ENCODE assay signal across 37 cellular contexts in the genomic region with DNA sequence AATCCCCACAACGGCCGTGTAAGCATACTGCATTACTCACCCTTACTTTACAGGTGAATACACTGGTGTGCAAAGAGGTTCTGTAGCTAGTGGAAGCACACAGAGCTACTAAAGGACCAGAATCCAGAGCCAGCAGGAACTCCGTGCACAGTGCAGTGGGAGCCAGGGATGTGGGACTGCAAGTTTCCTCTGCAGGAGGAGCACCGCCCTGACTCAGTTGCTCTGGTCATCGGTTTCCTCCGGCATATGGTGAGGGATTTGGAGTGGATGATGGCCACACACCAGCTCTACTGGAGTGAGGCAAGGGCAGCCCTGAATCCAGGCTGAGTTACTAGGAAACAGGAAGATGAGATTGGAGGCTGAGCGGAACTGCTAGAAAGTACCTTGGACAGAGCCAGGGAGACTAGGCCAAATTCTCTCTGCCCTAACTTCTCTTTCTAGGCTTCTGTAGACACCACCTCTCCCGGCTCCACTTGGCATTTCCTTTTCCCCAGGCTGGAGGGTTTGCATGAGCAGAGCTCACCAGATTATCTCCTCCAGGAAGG. TPM values are rescaled to one million over a fixed set of nuclear protein-coding genes. Genes with fewer than 3 reads are reported as not detected.
DNase-seq lines count a peak whose midpoint lies in the region; ATAC-seq and TF ChIP-seq lines count a peak whose summit lies in the region.
"Had no signal": no experiment of that assay in that cellular context is flagged by ENCODE, and none has a peak within 500 bp of the region (broad histone marks: within the 10 kb centered on the region; RNA-seq: fewer than 3 reads in every experiment).

No MANE protein-coding gene starts in this region.

- H2AK5ac ChIP-seq in mesendoderm (ENCODE audit: low read length): no peak overlapping the region

- H3K4ac ChIP-seq in mesendoderm (ENCODE audit: low read depth, low read length): no peak overlapping the region

- H3K18ac ChIP-seq in mesendoderm (ENCODE audit: low read length): no peak overlapping the region

- H2BK120ac ChIP-seq in mesendoderm (ENCODE audit: low read depth, low read length): no peak overlapping the region

- H3K4me2 ChIP-seq in mesendoderm (ENCODE audit: low read length): no peak overlapping the region

- H4K8ac ChIP-seq in mesendoderm (ENCODE audit: low read depth, low read length): no peak overlapping the region

- H3K4me3 ChIP-seq in mesendoderm (ENCODE audit: low read length) (no peak overlapping the region), testis (no peak overlapping the region)
- H3K4me3 ChIP-seq: colonic mucosa, heart left ventricle, thoracic aorta had no signal

- no peak for TF ChIP-seq CTCF in testis (IDR thresholded peaks at IDR 0.05)

- H2BK15ac ChIP-seq in mesendoderm (replicated peaks; ENCODE audit: low read depth): no peak overlapping the region

- H3K56ac ChIP-seq in mesendoderm (ENCODE audit: low read length): no peak overlapping the region

- DNase-seq in DMS53 (lab: John Stamatoyannopoulos, UW) (peak; percentile 24), DMS53 treated with DMSO at 0.1 percent for 48 hours (lab: John Stamatoyannopoulos, UW; ENCODE audit: unreplicated experiment) (no peak), LHCN-M2 (ENCODE audit: low read depth) (peak; percentile 1), amniotic epithelial cell (ENCODE audit: low read depth) (peak; percentile 4), mesendoderm (peak; percentile 44), testis (no peak)
- no peak for DNase-seq in activated naive CD4-positive, alpha-beta T cell (lab: John Stamatoyannopoulos, UW)
- DNase-seq: activated CD4-positive, alpha-beta T cell treated with anti-CD3 and anti-CD28 coated beads, Interleukin-2, amount 10 ng/mL, durations not matched to agents 7 days and 5 days; activated effector memory CD4-positive, alpha-beta T cell treated with anti-CD3 and anti-CD28 coated beads, Interleukin-2, amount 50 U/mL, for 16 hours; activated naive CD8-positive, alpha-beta T cell treated with anti-CD3 and anti-CD28 coated beads for 36 hours; activated T-cell treated with anti-CD3 and anti-CD28 coated beads, Interleukin-2, amount 50 U/mL, for 24 hours; aorta; colonic mucosa; effector memory CD4-positive, alpha-beta T cell; erythroblast; foreskin fibroblast; H7; heart left ventricle; NCI-H1417 treated with DMSO at 0.1 percent for 48 hours; NCI-H2081; NCI-H2227 treated with DMSO at 0.1 percent for 48 hours; NCI-H526 treated with DMSO at 0.1 percent for 48 hours; posterior cingulate gyrus; stimulated activated CD8-positive, alpha-beta memory T cell treated with anti-CD3 and anti-CD28 coated beads, Interleukin-4, amount 100 ng/mL, for 48 hours; T-cell had no signal

- no peak overlapping the region for H4K5ac ChIP-seq in mesendoderm (ENCODE audit: low read length)

- no peak overlapping the region for H2BK5ac ChIP-seq in mesendoderm (ENCODE audit: low read length)

- H3K27ac ChIP-seq in mesendoderm (ENCODE audit: low read depth, low read length) (no peak overlapping the region), testis (no peak overlapping the region)
- H3K27ac ChIP-seq: 22Rv1, colonic mucosa, heart left ventricle, thoracic aorta had no signal

- no peaks in the 10 kb centered on the region for H3K79me1 ChIP-seq in mesendoderm (ENCODE audit: low read length)

- ATAC-seq in HG02884 (IDR thresholded peaks at IDR 0.05; ENCODE audit: unreplicated experiment): no peak
- ATAC-seq: heart left ventricle, sciatic nerve, T-cell had no signal

- TF ChIP-seq POLR2A in testis (IDR thresholded peaks at IDR 0.05): no peak

- H3K36me3 ChIP-seq in mesendoderm (ENCODE audit: control insufficient read depth, insufficient read depth, low read length) (no peaks in the 10 kb centered on the region), testis (ENCODE audit: low read depth, missing control alignments) (no peaks in the 10 kb centered on the region)
- H3K36me3 ChIP-seq: colonic mucosa, heart left ventricle, thoracic aorta had no signal

- no peaks in the 10 kb centered on the region for H3K79me2 ChIP-seq in mesendoderm (ENCODE audit: control insufficient read depth, insufficient read depth, low read length)

- WGBS in mesendoderm (ENCODE audit: extremely low coverage, insufficient coverage, low lambda C conversion rate): no CpG with 5 or more reads among the region's 8 CpGs
- WGBS in testis, 2 donors: 62 to 75% methylated on average over 4 to 8 of the region's 8 CpGs

- no peak overlapping the region for H3K23ac ChIP-seq in mesendoderm (ENCODE audit: low read length)

- intact Hi-C loops in testis (cut with DNase I; ENCODE audit: low total_unique reads): no loop called here

- H3K4me1 ChIP-seq in mesendoderm (ENCODE audit: control insufficient read depth, low read depth, low read length) (peaks cover 3% of the 10 kb centered on the region), testis (no peaks in the 10 kb centered on the region)
- H3K4me1 ChIP-seq: colonic mucosa had no signal

- no peaks in the 10 kb centered on the region for H3K9me3 ChIP-seq in testis
- H3K9me3 ChIP-seq: colonic mucosa, heart left ventricle, thoracic aorta had no signal

- no peak overlapping the region for H3K9ac ChIP-seq in mesendoderm (ENCODE audit: low read length)

- H3K27me3 ChIP-seq in mesendoderm (ENCODE audit: insufficient read depth, low read length, poor library complexity) (no peaks in the 10 kb centered on the region), testis (no peaks in the 10 kb centered on the region)

RNA-seq across cellular contexts. Expression of a gene that starts 18.2 kb away (rescaled TPM):
- total RNA-seq in LHCN-M2 (2014; rRNA removed) (not detected in 2 replicates), testis (10 to 100 TPM in 1 of 2 donors, 1 to 10 TPM in 1; 4.0 to 15.6 TPM)
- 0.04 TPM for polyA plus RNA-seq in LHCN-M2 (2012)
- polyA plus RNA-seq in mesendoderm (2013, experiment 1 of 2): 0.62 TPM
- polyA plus RNA-seq in mesendoderm (2013, experiment 2 of 2): 0.67 TPM
- polyA plus RNA-seq in testis (ENCODE audit: insufficient read depth, low read depth, low replicate concordance): 13.3 TPM
- total RNA-seq: activated CD4-positive, alpha-beta T cell treated with anti-CD3 and anti-CD28 coated beads, Interleukin-2, amount 10 ng/mL, durations not matched to agents 7 days and 5 days; activated naive CD8-positive, alpha-beta T cell treated with anti-CD3 and anti-CD28 coated beads for 36 hours; aorta; bronchial epithelial cell; colonic mucosa; H7; heart left ventricle; liver; MCF 10A; myocyte; RPMI7951; sciatic nerve; T-cell; thoracic aorta; urinary bladder had no signal
- polyA plus RNA-seq: aorta, heart left ventricle, IgD-negative memory B cell, keratinocyte, liver, urinary bladder had no signal

RNA-seq across cellular contexts. Expression of a gene that starts 27.6 kb away (rescaled TPM):
- total RNA-seq in LHCN-M2 (2014; rRNA removed) (not detected in 2 replicates), testis (not detected)
- polyA plus RNA-seq in LHCN-M2 (2012): not detected
- polyA plus RNA-seq in mesendoderm (2013, experiment 1 of 2): 1.8 TPM
- 1.8 TPM for polyA plus RNA-seq in mesendoderm (2013, experiment 2 of 2)
- polyA plus RNA-seq in testis (ENCODE audit: insufficient read depth, low read depth, low replicate concordance): 0.34 TPM
- total RNA-seq: activated naive CD8-positive, alpha-beta T cell treated with anti-CD3 and anti-CD28 coated beads for 36 hours; aorta; bronchial epithelial cell; colonic mucosa; heart left ventricle; MCF 10A; myocyte; RPMI7951; sciatic nerve; thoracic aorta; urinary bladder had no signal
- polyA plus RNA-seq: aorta, heart left ventricle, IgD-negative memory B cell, keratinocyte, urinary bladder had no signal

Comparison
In these comparisons a context has a peak if more than half of its experiments do, and no peak if none do; other contexts are left out.
1. DNase-seq: peak in DMS53 (single experiment), LHCN-M2 (single experiment), amniotic epithelial cell (single experiment) and mesendoderm (single experiment); none in DMS53 treated with DMSO at 0.1 percent for 48 hours (single experiment), testis (single experiment) and activated naive CD4-positive, alpha-beta T cell (0 of 4).